1 cellular context compared by ENCODE assay signal in the genomic region with DNA sequence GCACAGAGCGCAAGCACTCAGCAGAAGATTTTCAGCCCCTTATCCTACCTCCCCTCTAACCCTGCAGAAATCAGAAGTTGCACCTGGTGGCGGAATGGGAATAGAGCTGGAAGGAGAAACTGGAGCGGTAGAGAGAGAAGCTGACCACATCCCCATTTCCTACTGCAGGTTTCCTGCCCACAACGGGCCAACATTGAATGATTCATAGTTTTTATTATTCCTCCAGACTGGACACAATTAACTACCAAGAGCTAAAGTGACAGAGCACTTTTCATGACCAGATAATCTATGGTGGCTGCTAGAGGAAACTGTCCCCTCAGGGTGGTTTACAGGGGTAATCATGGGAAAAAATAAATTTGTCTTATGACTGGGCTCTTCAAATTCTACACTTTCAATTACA.
TF ChIP-seq lines count a peak whose summit lies in the region.

No MANE protein-coding gene starts in this region.

TF ChIP-seq in GM12878, 131 proteins besides CTCF, POLR2A, EP300 and RAD21:
- TF ChIP-seq NFIC (IDR thresholded peaks at IDR 0.05; ENCODE audit: low read depth, low read length) (0 out of 2 replicates have a peak, but pooled peaks have one; percentile 36), ESRRA (IDR thresholded peaks at IDR 0.05; ENCODE audit: low read length) (no peak)
